In the genomic region with DNA sequence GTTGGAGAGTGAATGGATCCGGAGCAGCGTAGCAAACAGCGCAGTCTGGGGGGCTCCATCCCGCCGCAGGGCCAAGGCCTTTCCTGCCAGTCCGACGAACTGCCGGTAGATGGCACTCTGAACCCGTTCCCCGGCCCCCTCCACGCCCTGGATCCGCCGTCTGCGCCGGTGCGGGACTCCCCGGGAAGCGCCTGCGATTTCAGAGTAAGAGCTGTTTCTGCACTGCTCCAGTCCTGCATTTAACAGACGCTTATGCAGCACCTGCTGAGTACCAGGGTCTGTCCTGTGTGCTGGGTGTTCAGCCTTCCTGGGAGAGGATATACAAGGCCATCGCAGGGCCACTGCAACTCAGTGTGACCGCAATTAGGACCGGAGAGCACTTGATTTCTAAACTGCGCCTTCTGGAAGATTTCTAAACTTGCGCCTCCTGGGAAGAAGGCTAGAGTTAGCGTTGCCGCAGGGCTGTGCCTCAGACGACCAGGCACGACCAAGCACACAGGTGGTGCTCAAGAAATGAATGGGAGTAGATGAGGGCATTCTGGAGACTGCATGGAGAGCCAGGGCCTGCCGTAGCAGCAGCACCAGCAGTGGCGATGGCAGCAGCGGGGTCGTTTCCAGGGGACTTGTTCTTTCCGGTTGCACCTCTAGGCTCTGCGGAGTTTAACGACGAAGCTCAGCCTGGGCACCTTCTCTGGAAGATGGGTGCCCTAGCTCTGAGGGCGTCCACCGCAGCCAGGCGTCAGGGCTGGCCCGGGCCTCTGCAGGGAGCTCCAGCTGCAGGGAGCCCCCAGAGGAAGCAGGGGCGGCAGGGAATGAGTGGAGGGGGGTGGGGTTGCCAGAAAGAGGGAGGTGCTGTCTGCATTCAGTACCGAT, we compare ENCODE assay signal across 8 cellular contexts.
DNase-seq lines count a peak whose midpoint lies in the region; TF ChIP-seq lines count a peak whose summit lies in the region.

No MANE protein-coding gene starts in this region.

- H3K27me3 ChIP-seq in WERI-Rb-1 (ENCODE audit: insufficient read depth, low read depth, severe bottlenecking), result no peaks in the 10 kb centered on the region

- H3K9me3 ChIP-seq in HEK293 (ENCODE audit: control insufficient read depth, insufficient read depth, low read depth, low read length) (no peaks in the 10 kb centered on the region), WERI-Rb-1 (ENCODE audit: severe bottlenecking) (no peaks in the 10 kb centered on the region)

- DNase-seq in ELR (ENCODE audit: low read depth), result peak; percentile 77
- DNase-seq in NCI-H1930 (lab: John Stamatoyannopoulos, UW), result peak; percentile 6 to 46
- peak; percentile 85 for DNase-seq in WERI-Rb-1
- peak; percentile 64 to 80 for DNase-seq in T47D (ENCODE audit: low read depth in 1 of 2, low spot score in 1 of 2)
- peak; percentile 64 for DNase-seq in iris pigment epithelial cell (ENCODE audit: low read depth)
- peak; percentile 10 to 60 for DNase-seq in stimulated activated CD4-positive, alpha-beta T cell treated with anti-CD3 and anti-CD28 coated beads, Interleukin-15, amount 100 ng/mL, for 1 hour (ENCODE audit: low read depth in 1 of 2, low spot score in 1 of 2)
- DNase-seq in NCI-H446 treated with DMSO at 0.1 percent for 48 hours (lab: John Stamatoyannopoulos, UW), result no peak

- H3K27ac ChIP-seq in HEK293 (ENCODE audit: extremely low read depth, low read depth, low read length) (no peak overlapping the region), WERI-Rb-1 (no peak overlapping the region)

- TF ChIP-seq CTCF in HEK293 (tag by site-specific recombination; IDR thresholded peaks at IDR 0.05), result peak; percentile 93
- TF ChIP-seq CTCF in WERI-Rb-1 (IDR thresholded peaks at IDR 0.05; ENCODE audit: low read depth, low read length), result peak; percentile 96

- CTCF ChIA-PET in HEK293 (lab: Yijun Ruan, JAX), result interaction anchor here (0.6 to 14.5 kb wide), 38 partner anchors 9 to 1380 kb away, joined by 3 to 853 read pairs (median 5); no protein-coding TSS in a partner anchor

- no peaks in the 10 kb centered on the region for H3K36me3 ChIP-seq in HEK293 (ENCODE audit: control insufficient read depth in 2 of 2, insufficient read depth in 1 of 2, low read length in 2 of 2)
- no peaks in the 10 kb centered on the region for H3K36me3 ChIP-seq in WERI-Rb-1

- POLR2A ChIA-PET in HEK293 (lab: Yijun Ruan, JAX), result interaction anchor here (0.6 to 1.1 kb wide), 2 partner anchors 85 to 93 kb away, joined by 3 to 5 read pairs; no protein-coding TSS in a partner anchor

- no peaks in the 10 kb centered on the region for H3K4me1 ChIP-seq in HEK293 (ENCODE audit: control insufficient read depth, insufficient read depth, low read length)

- in situ Hi-C loops in T47D (cut with HindIII; ENCODE audit: low pct_unique_long_range_greater_than_20kb, low sequenced_read_pairs), result no loop called here

- no peak overlapping the region for H3K4me3 ChIP-seq in HEK293 (ENCODE audit: low read depth, low read length)
- H3K4me3 ChIP-seq in WERI-Rb-1 (ENCODE audit: low read depth, low read length), result no peak overlapping the region

TF ChIP-seq in HEK293, 187 proteins besides CTCF, POLR2A, EP300 and RAD21:
- TF ChIP-seq KLF8 (tag by site-specific recombination; IDR thresholded peaks at IDR 0.05) (0 out of 2 replicates have a peak, but pooled peaks have one; percentile 19), ZNF394 (tag by site-specific recombination; IDR thresholded peaks at IDR 0.05; ENCODE audit: borderline replicate concordance) (no peak), GLIS1 (tag by site-specific recombination; IDR thresholded peaks at IDR 0.05) (peak; percentile 52; the same call in 1 of the 2 replicates), ZNF664 (tag by site-specific recombination; IDR thresholded peaks at IDR 0.05) (0 out of 2 replicates have a peak, but pooled peaks have one; percentile 13), ZNF37A (tag by site-specific recombination; IDR thresholded peaks at IDR 0.05) (no peak), ZNF561 (tag by site-specific recombination; IDR thresholded peaks at IDR 0.05; ENCODE audit: borderline replicate concordance) (no peak), EGR2 (tag by site-specific recombination; IDR thresholded peaks at IDR 0.05; ENCODE audit: low read depth) (no peak), ZNF658 (tag by site-specific recombination; IDR thresholded peaks at IDR 0.05) (no peak), ZBTB17 (tag by site-specific recombination; IDR thresholded peaks at IDR 0.05) (peak; percentile 59), ZNF549 (tag by site-specific recombination; IDR thresholded peaks at IDR 0.05) (no peak), ZNF654 (tag by site-specific recombination; IDR thresholded peaks at IDR 0.05; ENCODE audit: low read depth) (peak; percentile 94), ZSCAN30 (tag by site-specific recombination; IDR thresholded peaks at IDR 0.05) (peak; percentile 87), KLF10 (tag by site-specific recombination; IDR thresholded peaks at IDR 0.05) (no peak; the same call in 1 of the 2 replicates), SCRT1 (tag by site-specific recombination; IDR thresholded peaks at IDR 0.05; ENCODE audit: borderline replicate concordance) (no peak), ZIC2 (tag by site-specific recombination; IDR thresholded peaks at IDR 0.05) (peak; percentile 67), ZBTB7A (tag by site-specific recombination; IDR thresholded peaks at IDR 0.05; ENCODE audit: low read depth) (no peak), ZNF626 (tag by site-specific recombination; IDR thresholded peaks at IDR 0.05) (no peak), ZNF555 (tag by site-specific recombination; conservative IDR thresholded peaks at IDR 0.05) (no peak), ZNF10 (tag by site-specific recombination; IDR thresholded peaks at IDR 0.05) (0 out of 2 replicates have a peak, but pooled peaks have one; percentile 65), OVOL3 (tag by site-specific recombination; IDR thresholded peaks at IDR 0.05) (no peak), ZSCAN23 (tag by site-specific recombination; IDR thresholded peaks at IDR 0.05) (no peak), ZNF600 (tag by site-specific recombination; IDR thresholded peaks at IDR 0.05) (peak; percentile 73), ZNF660 (tag by site-specific recombination; IDR thresholded peaks at IDR 0.05) (peak; percentile 68), ZNF175 (tag by site-specific recombination; IDR thresholded peaks at IDR 0.05) (no peak), ZNF2 (tag by site-specific recombination; IDR thresholded peaks at IDR 0.05) (0 out of 2 replicates have a peak, but pooled peaks have one; percentile 16), SP7 (tag by site-specific recombination; IDR thresholded peaks at IDR 0.05) (0 out of 2 replicates have a peak, but pooled peaks have one; percentile 19), PRDM1 (tag by site-specific recombination; IDR thresholded peaks at IDR 0.05) (no peak), ZNF391 (tag by site-specific recombination; IDR thresholded peaks at IDR 0.05; ENCODE audit: borderline replicate concordance, low read depth) (no peak), MYNN (tag by site-specific recombination; IDR thresholded peaks at IDR 0.05; ENCODE audit: borderline replicate concordance) (peak; percentile 91), ZNF501 (tag by site-specific recombination; IDR thresholded peaks at IDR 0.05) (0 out of 2 replicates have a peak, but pooled peaks have one; percentile 39), ZNF530 (tag by site-specific recombination; IDR thresholded peaks at IDR 0.05; ENCODE audit: low read depth) (no peak)
- TF ChIP-seq, protein P1, sequence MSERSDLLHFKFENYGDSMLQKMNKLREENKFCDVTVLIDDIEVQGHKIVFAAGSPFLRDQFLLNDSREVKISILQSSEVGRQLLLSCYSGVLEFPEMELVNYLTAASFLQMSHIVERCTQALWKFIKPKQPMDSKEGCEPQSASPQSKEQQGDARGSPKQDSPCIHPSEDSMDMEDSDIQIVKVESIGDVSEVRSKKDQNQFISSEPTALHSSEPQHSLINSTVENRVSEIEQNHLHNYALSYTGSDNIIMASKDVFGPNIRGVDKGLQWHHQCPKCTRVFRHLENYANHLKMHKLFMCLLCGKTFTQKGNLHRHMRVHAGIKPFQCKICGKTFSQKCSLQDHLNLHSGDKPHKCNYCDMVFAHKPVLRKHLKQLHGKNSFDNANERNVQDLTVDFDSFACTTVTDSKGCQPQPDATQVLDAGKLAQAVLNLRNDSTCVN (tag by site-specific recombination; optimal IDR thresholded peaks at IDR 0.05), result no peak
- TF ChIP-seq, protein P2, sequence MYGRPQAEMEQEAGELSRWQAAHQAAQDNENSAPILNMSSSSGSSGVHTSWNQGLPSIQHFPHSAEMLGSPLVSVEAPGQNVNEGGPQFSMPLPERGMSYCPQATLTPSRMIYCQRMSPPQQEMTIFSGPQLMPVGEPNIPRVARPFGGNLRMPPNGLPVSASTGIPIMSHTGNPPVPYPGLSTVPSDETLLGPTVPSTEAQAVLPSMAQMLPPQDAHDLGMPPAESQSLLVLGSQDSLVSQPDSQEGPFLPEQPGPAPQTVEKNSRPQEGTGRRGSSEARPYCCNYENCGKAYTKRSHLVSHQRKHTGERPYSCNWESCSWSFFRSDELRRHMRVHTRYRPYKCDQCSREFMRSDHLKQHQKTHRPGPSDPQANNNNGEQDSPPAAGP (tag by site-specific recombination; IDR thresholded peaks at IDR 0.05), result 0 out of 2 replicates have a peak, but pooled peaks have one; percentile 49
- TF ChIP-seq, protein P3, sequence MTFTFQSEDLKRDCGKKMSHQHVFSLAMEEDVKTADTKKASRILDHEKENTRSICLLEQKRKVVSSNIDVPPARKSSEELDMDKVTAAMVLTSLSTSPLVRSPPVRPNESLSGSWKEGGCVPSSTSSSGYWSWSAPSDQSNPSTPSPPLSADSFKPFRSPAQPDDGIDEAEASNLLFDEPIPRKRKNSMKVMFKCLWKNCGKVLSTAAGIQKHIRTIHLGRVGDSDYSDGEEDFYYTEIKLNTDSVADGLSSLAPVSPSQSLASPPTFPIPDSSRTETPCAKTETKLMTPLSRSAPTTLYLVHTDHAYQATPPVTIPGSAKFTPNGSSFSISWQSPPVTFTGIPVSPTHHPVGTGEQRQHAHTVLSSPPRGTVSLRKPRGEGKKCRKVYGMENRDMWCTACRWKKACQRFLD (tag by site-specific recombination; IDR thresholded peaks at IDR 0.05), result no peak
